Comparison of ENCODE assay signal across 22 cellular contexts in genomic region chrX:109392895-109393294, GRCh38.
DNase-seq lines count a peak whose midpoint lies in the region; ATAC-seq, FAIRE-seq and TF ChIP-seq lines count a peak whose summit lies in the region.
"Had no signal": no experiment of that assay in that cellular context is flagged by ENCODE, and none has a peak within 500 bp of the region (broad histone marks: within the 10 kb centered on the region; RNA-seq: fewer than 3 reads in every experiment).

No MANE protein-coding gene starts in this region.

- H3K9me1 ChIP-seq in IMR-90 (ENCODE audit: insufficient read depth, low read length), result no peaks in the 10 kb centered on the region; the same call in 1 of the 2 replicates

- ATAC-seq in HepG2, result no peak
- no peak for ATAC-seq in right lobe of liver
- no peak for ATAC-seq in IMR-90 (ENCODE audit: low read depth)
- no peak for ATAC-seq in HG02981 (IDR thresholded peaks at IDR 0.05; ENCODE audit: unreplicated experiment)
- ATAC-seq: CD8-positive, alpha-beta T cell had no signal

- H3K14ac ChIP-seq in IMR-90 (replicated peaks; ENCODE audit: low read depth, low read length), result no peak overlapping the region
- no peak overlapping the region for H3K14ac ChIP-seq in H1 (ENCODE audit: insufficient read length)

- no peak overlapping the region for H2BK20ac ChIP-seq in IMR-90 (ENCODE audit: low read depth, low read length)
- H2BK20ac ChIP-seq in H1 (ENCODE audit: low read length), result no peak overlapping the region

- H3K4me2 ChIP-seq in HepG2 (ENCODE audit: low read depth, low read length) (no peak overlapping the region), IMR-90 (ENCODE audit: low read depth, low read length) (no peak overlapping the region), astrocyte (ENCODE audit: low read length) (no peak overlapping the region), H1 (ENCODE audit: insufficient read depth in 1 of 2, low read depth in 2 of 2, low read length in 2 of 2) (no peak overlapping the region)
- H3K4me2 ChIP-seq: BLaER1 treated with 17β-estradiol and CSF1 and Interleukin-3, amounts not matched to agents 10 nM and 100 nM had no signal

- H3K4me1 ChIP-seq in HepG2 (ENCODE audit: insufficient read depth, low read length) (no peaks in the 10 kb centered on the region), right lobe of liver (no peaks in the 10 kb centered on the region), IMR-90 (ENCODE audit: control insufficient read depth, insufficient read depth, low read length) (no peaks in the 10 kb centered on the region), astrocyte (ENCODE audit: insufficient read depth, low read length) (no peaks in the 10 kb centered on the region), H1 (replicated peaks in 1 of 4; ENCODE audit: control insufficient read depth in 3 of 4, insufficient read depth in 4 of 4, low read length in 3 of 4) (no peaks in the 10 kb centered on the region)
- H3K4me1 ChIP-seq: BLaER1 treated with 17β-estradiol and CSF1 and Interleukin-3, amounts not matched to agents 10 nM and 100 nM; Caco-2 had no signal

- H3K23me2 ChIP-seq in H1 (ENCODE audit: low read depth, low read length), result no peaks in the 10 kb centered on the region

- CTCF ChIA-PET in HepG2 (lab: Yijun Ruan, JAX; ENCODE audit: low intra/inter-chr PET ratio, low total read pairs), result no interaction called here
- CTCF ChIA-PET in IMR-90 (lab: Yijun Ruan, JAX), result no interaction called here
- CTCF ChIA-PET in H1 (lab: Charles Lee; ENCODE audit: partially characterized antibody), result interaction anchor here (0.7 to 1.9 kb wide), 3 partner anchors 9 to 694 kb away, joined by 3 to 7 read pairs (median 5); no protein-coding TSS in a partner anchor
- CTCF ChIA-PET in activated CD4-positive, alpha-beta memory T cell treated with anti-CD3 and anti-CD28 coated beads, Interleukin-2, amount 10 ng/mL, durations not matched to agents 7 days and 5 days (lab: Charles Lee), result no interaction called here

- no peak overlapping the region for H4K5ac ChIP-seq in IMR-90 (ENCODE audit: low read depth, low read length)
- no peak overlapping the region for H4K5ac ChIP-seq in H1 (ENCODE audit: insufficient read length, low read depth, low read length)

- H3K9ac ChIP-seq in HepG2 (ENCODE audit: insufficient read depth, low read depth, low read length) (no peak overlapping the region), IMR-90 (ENCODE audit: low read depth, low read length) (no peak overlapping the region), astrocyte (ENCODE audit: low read length) (no peak overlapping the region), H1 (replicated peaks in 1 of 4; ENCODE audit: extremely low read depth in 1 of 4, low read depth in 3 of 4, low read length in 3 of 4) (no peak overlapping the region)
- H3K9ac ChIP-seq: BLaER1 treated with 17β-estradiol and CSF1 and Interleukin-3, amounts not matched to agents 10 nM and 100 nM had no signal

- H4K20me1 ChIP-seq in HepG2 (ENCODE audit: insufficient read depth, low read length) (no peaks in the 10 kb centered on the region), IMR-90 (ENCODE audit: insufficient read depth, low read length) (no peaks in the 10 kb centered on the region), astrocyte (ENCODE audit: insufficient read depth, low read length) (no peaks in the 10 kb centered on the region), H1 (replicated peaks in 1 of 2; ENCODE audit: control insufficient read depth in 1 of 2, insufficient read depth in 2 of 2, low read length in 2 of 2) (no peaks in the 10 kb centered on the region)

- TF ChIP-seq POLR2A in HepG2 (IDR thresholded peaks at IDR 0.05; ENCODE audit: insufficient read depth in 1 of 2, low read depth in 2 of 2, low read length in 2 of 2) (no peak), right lobe of liver (IDR thresholded peaks at IDR 0.05) (no peak), IMR-90 (IDR thresholded peaks at IDR 0.05; ENCODE audit: low read depth, low read length) (no peak), H1 (IDR thresholded peaks at IDR 0.05; ENCODE audit: control extremely low read depth in 1 of 2, low read depth in 2 of 2, low read length in 2 of 2) (no peak)

- H2BK120ac ChIP-seq in IMR-90 (ENCODE audit: low read depth, low read length), result no peak overlapping the region
- no peak overlapping the region for H2BK120ac ChIP-seq in H1 (replicated peaks; ENCODE audit: low read depth, low read length)

- no peak overlapping the region for H3K23ac ChIP-seq in IMR-90 (ENCODE audit: low read depth, low read length)
- no peak overlapping the region for H3K23ac ChIP-seq in H1 (ENCODE audit: insufficient read length)

- BruUV-seq in HepG2 (replicated peaks; lab: Mats Ljungman, UMichigan), result no TSS peak
- BruUV-seq in IMR-90 (replicated peaks; lab: Mats Ljungman, UMichigan), result no TSS peak

- H2AK5ac ChIP-seq in IMR-90 (ENCODE audit: low read depth, low read length), result no peak overlapping the region
- no peak overlapping the region for H2AK5ac ChIP-seq in H1 (ENCODE audit: low read depth, low read length)

- no peak overlapping the region for H3K4ac ChIP-seq in IMR-90 (ENCODE audit: low read depth, low read length)
- H3K4ac ChIP-seq in H1 (replicated peaks; ENCODE audit: insufficient read length, low read depth, low read length), result no peak overlapping the region

- H3K9me3 ChIP-seq in HepG2 (ENCODE audit: low read length) (no peaks in the 10 kb centered on the region), right lobe of liver (no peaks in the 10 kb centered on the region), IMR-90 (ENCODE audit: control insufficient read depth, insufficient read depth, low read length) (no peaks in the 10 kb centered on the region), astrocyte (ENCODE audit: insufficient read depth, low read depth, low read length) (no peaks in the 10 kb centered on the region), H1 (ENCODE audit: insufficient read depth in 2 of 2, low read depth in 1 of 2, low read length in 1 of 2) (no peaks in the 10 kb centered on the region)
- H3K9me3 ChIP-seq: BLaER1 treated with 17β-estradiol and CSF1 and Interleukin-3, amounts not matched to agents 10 nM and 100 nM; Caco-2 had no signal

- no peak overlapping the region for H2AFZ ChIP-seq in HepG2 (ENCODE audit: low read length)
- no peak overlapping the region for H2AFZ ChIP-seq in IMR-90 (replicated peaks; ENCODE audit: low read length, poor library complexity)
- no peak overlapping the region for H2AFZ ChIP-seq in astrocyte (ENCODE audit: low read depth, low read length)
- no peak overlapping the region for H2AFZ ChIP-seq in H1 (ENCODE audit: low read length)

- TF ChIP-seq RAD21 in HepG2 (CRISPR knock-in tag; IDR thresholded peaks at IDR 0.05), result no peak
- TF ChIP-seq RAD21 in IMR-90 (IDR thresholded peaks at IDR 0.05; ENCODE audit: low read length), result no peak
- TF ChIP-seq RAD21 in H1 (IDR thresholded peaks at IDR 0.05 in 1 of 2, conservative IDR thresholded peaks at IDR 0.05 in 1 of 2; ENCODE audit: low read depth in 2 of 2, low read length in 2 of 2), result no peak

- no peak for DNase-seq in HepG2 (ENCODE audit: low spot score)
- no peak for DNase-seq in right lobe of liver
- DNase-seq in IMR-90, result no peak
- DNase-seq in astrocyte (ENCODE audit: low read depth), result no peak
- no peak for DNase-seq in H1 (ENCODE audit: low read depth in 1 of 2, low spot score in 2 of 2)
- DNase-seq in NCI-H69 (lab: John Stamatoyannopoulos, UW), result no peak
- no peak for DNase-seq in activated CD4-positive, alpha-beta memory T cell treated with anti-CD3 and anti-CD28 coated beads, Interleukin-2, amount 10 ng/mL, durations not matched to agents 7 days and 5 days
- DNase-seq: 8988T; AML-193; Caco-2; Calu3; CD4-positive, alpha-beta T cell; CD8-positive, alpha-beta T cell; GF-D8 had no signal

- no peaks in the 10 kb centered on the region for H3K4me1 Mint-ChIP-seq in astrocyte (ENCODE audit: low read depth, unreplicated experiment)
- H3K4me1 Mint-ChIP-seq in activated CD4-positive, alpha-beta memory T cell treated with anti-CD3 and anti-CD28 coated beads, Interleukin-2, amount 10 ng/mL, durations not matched to agents 7 days and 5 days, result no peaks in the 10 kb centered on the region
- H3K4me1 Mint-ChIP-seq: B cell had no signal

- no peaks in the 10 kb centered on the region for H3K27me3 ChIP-seq in HepG2 (ENCODE audit: control insufficient read depth in 1 of 2, insufficient read depth in 2 of 2, low read length in 2 of 2)
- H3K27me3 ChIP-seq in right lobe of liver, result no peaks in the 10 kb centered on the region
- H3K27me3 ChIP-seq in IMR-90 (ENCODE audit: control insufficient read depth, insufficient read depth, low read length), result peaks cover 13% of the 10 kb centered on the region
- no peaks in the 10 kb centered on the region for H3K27me3 ChIP-seq in astrocyte (ENCODE audit: insufficient read depth, low read length)
- no peaks in the 10 kb centered on the region for H3K27me3 ChIP-seq in H1 (replicated peaks in 1 of 4; ENCODE audit: control insufficient read depth in 3 of 4, extremely low read depth in 1 of 4, insufficient read depth in 3 of 4, low read length in 3 of 4)

- H3K18ac ChIP-seq in IMR-90 (ENCODE audit: low read depth, low read length) (no peak overlapping the region), H1 (ENCODE audit: extremely low read depth, low read length) (no peak overlapping the region)

- FAIRE-seq in HepG2 (lab: Jason Lieb, UNC), result no peak
- FAIRE-seq in astrocyte (lab: Jason Lieb, UNC), result peak; percentile 43
- no peak for FAIRE-seq in H1 (lab: Jason Lieb, UNC)
- FAIRE-seq: A204.1, D721Med, G401.6, GM12891 had no signal

- no peak overlapping the region for H2BK15ac ChIP-seq in IMR-90 (ENCODE audit: low read depth, low read length)
- H2BK15ac ChIP-seq in H1 (ENCODE audit: low read length), result no peak overlapping the region

- no peak overlapping the region for H3K27ac ChIP-seq in HepG2 (ENCODE audit: extremely low read length, insufficient read depth, low read length)
- H3K27ac ChIP-seq in right lobe of liver, result no peak overlapping the region
- H3K27ac ChIP-seq in IMR-90 (ENCODE audit: insufficient read depth, low read length), result no peak overlapping the region
- no peak overlapping the region for H3K27ac ChIP-seq in astrocyte (ENCODE audit: low read depth, low read length)
- H3K27ac ChIP-seq in H1 (ENCODE audit: low read depth, low read length), result no peak overlapping the region
- H3K27ac ChIP-seq: BLaER1 treated with 17β-estradiol and CSF1 and Interleukin-3, amounts not matched to agents 10 nM and 100 nM; C4-2B had no signal

- TF ChIP-seq EP300 in HepG2 (IDR thresholded peaks at IDR 0.05; ENCODE audit: low read depth in 2 of 2, low read length in 2 of 2), result no peak
- no peak for TF ChIP-seq EP300 in HepG2 (CRISPR knock-in tag; IDR thresholded peaks at IDR 0.05; ENCODE audit: borderline replicate concordance)
- TF ChIP-seq EP300 in H1 (IDR thresholded peaks at IDR 0.05; ENCODE audit: borderline replicate concordance in 1 of 2, low read depth in 2 of 2, low read length in 2 of 2), result no peak

- no peaks in the 10 kb centered on the region for H3K36me3 Mint-ChIP-seq in astrocyte (ENCODE audit: low read depth, unreplicated experiment)
- H3K36me3 Mint-ChIP-seq in activated CD4-positive, alpha-beta memory T cell treated with anti-CD3 and anti-CD28 coated beads, Interleukin-2, amount 10 ng/mL, durations not matched to agents 7 days and 5 days (ENCODE audit: low read depth), result no peaks in the 10 kb centered on the region
- H3K36me3 Mint-ChIP-seq: CD8-positive, alpha-beta T cell had no signal

- no peak overlapping the region for H2AK9ac ChIP-seq in IMR-90 (replicated peaks; ENCODE audit: low read depth, low read length, poor library complexity)

- dilution Hi-C loops in IMR-90 (cut with HindIII; ENCODE audit: low sequenced_read_pairs, unreplicated experiment), result no loop called here

- H3K36me3 ChIP-seq in HepG2 (replicated peaks in 1 of 2; ENCODE audit: control insufficient read depth in 1 of 2, insufficient read depth in 2 of 2, low read length in 2 of 2) (no peaks in the 10 kb centered on the region), right lobe of liver (no peaks in the 10 kb centered on the region), IMR-90 (ENCODE audit: control insufficient read depth, insufficient read depth, low read length) (no peaks in the 10 kb centered on the region), astrocyte (ENCODE audit: insufficient read depth, low read length) (no peaks in the 10 kb centered on the region), H1 (ENCODE audit: control insufficient read depth in 2 of 4, insufficient read depth in 4 of 4, low read length in 3 of 4) (no peaks in the 10 kb centered on the region)
- H3K36me3 ChIP-seq: BLaER1 treated with 17β-estradiol and CSF1 and Interleukin-3, amounts not matched to agents 10 nM and 100 nM had no signal

- H2BK12ac ChIP-seq in H1 (ENCODE audit: low read depth, low read length), result no peak overlapping the region

- POLR2A ChIA-PET in HepG2 (lab: Yijun Ruan, JAX) (no interaction called here), IMR-90 (lab: Charles Lee; ENCODE audit: unreplicated experiment) (no interaction called here), H1 (lab: Charles Lee; ENCODE audit: partially characterized antibody) (no interaction called here)
- POLR2A ChIA-PET in activated CD4-positive, alpha-beta memory T cell treated with anti-CD3 and anti-CD28 coated beads, Interleukin-2, amount 10 ng/mL, durations not matched to agents 7 days and 5 days (lab: Charles Lee), result no interaction called here

- no peak overlapping the region for H3K4me3 Mint-ChIP-seq in astrocyte (ENCODE audit: unreplicated experiment)
- no peak overlapping the region for H3K4me3 Mint-ChIP-seq in activated CD4-positive, alpha-beta memory T cell treated with anti-CD3 and anti-CD28 coated beads, Interleukin-2, amount 10 ng/mL, durations not matched to agents 7 days and 5 days
- H3K4me3 Mint-ChIP-seq: B cell; CD4-positive, alpha-beta T cell; CD8-positive, alpha-beta T cell had no signal

- H2BK5ac ChIP-seq in IMR-90 (ENCODE audit: low read depth, low read length, poor library complexity, severe bottlenecking) (no peak overlapping the region), H1 (ENCODE audit: low read depth, low read length) (no peak overlapping the region)

- 2% methylated on average over 4 of the region's 5 CpGs for WGBS in HepG2 (ENCODE audit: low lambda C conversion rate)
- 50% methylated on average over 5 of the region's 5 CpGs for WGBS in right lobe of liver (ENCODE audit: insufficient coverage, low coverage, low lambda C conversion rate, missing lambda C conversion rate)
- WGBS in IMR-90 (ENCODE audit: extremely low coverage in 2 of 2, insufficient read length in 1 of 2), 2 experiments, result no CpG with 5 or more reads among the region's 5 CpGs
- 87% methylated on average over 5 of the region's 5 CpGs; no CpG with 5 or more reads in 1 of the 2 experiments for WGBS in H1 (ENCODE audit: extremely low coverage in 1 of 2, insufficient coverage in 1 of 2, insufficient read length in 1 of 2, insufficient replicate concordance in 2 of 2, low coverage in 1 of 2, low lambda C conversion rate in 2 of 2, missing lambda C conversion rate in 1 of 2), 2 experiments

- in situ Hi-C loops in HepG2 (cut with HindIII; ENCODE audit: extremely low pct_ligation_motif_present, low pct_unique_long_range_greater_than_20kb) (no loop called here), IMR-90 (cut with MboI; ENCODE audit: low sequenced_read_pairs) (no loop called here)

- H3K79me1 ChIP-seq in IMR-90 (ENCODE audit: low read depth in 1 of 2, low read length in 2 of 2) (no peaks in the 10 kb centered on the region), H1 (ENCODE audit: low read depth, low read length) (no peaks in the 10 kb centered on the region)

- intact Hi-C loops in HepG2 (cut with micrococcal nuclease; ENCODE audit: unreplicated experiment), result no loop called here
- intact Hi-C loops in right lobe of liver (cut with DNase I), result no loop called here
- intact Hi-C loops in IMR-90 (cut with micrococcal nuclease), result no loop called here

- no peak overlapping the region for H3K4me3 ChIP-seq in HepG2 (replicated peaks in 1 of 3; ENCODE audit: insufficient read depth in 1 of 3, low read depth in 2 of 3, low read length in 3 of 3)
- H3K4me3 ChIP-seq in right lobe of liver, result no peak overlapping the region
- H3K4me3 ChIP-seq in IMR-90 (ENCODE audit: insufficient read depth, low read depth, low read length), result no peak overlapping the region
- H3K4me3 ChIP-seq in astrocyte (ENCODE audit: insufficient read depth, low read depth, low read length), result no peak overlapping the region
- no peak overlapping the region for H3K4me3 ChIP-seq in H1 (ENCODE audit: extremely low read depth in 1 of 4, insufficient read depth in 2 of 4, low read depth in 3 of 4, low read length in 4 of 4)
- H3K4me3 ChIP-seq: BLaER1 treated with 17β-estradiol and CSF1 and Interleukin-3, amounts not matched to agents 10 nM and 100 nM had no signal

- no peaks in the 10 kb centered on the region for H3K9me3 Mint-ChIP-seq in astrocyte (ENCODE audit: unreplicated experiment)
- H3K9me3 Mint-ChIP-seq in activated CD4-positive, alpha-beta memory T cell treated with anti-CD3 and anti-CD28 coated beads, Interleukin-2, amount 10 ng/mL, durations not matched to agents 7 days and 5 days, result no peaks in the 10 kb centered on the region
- H3K9me3 Mint-ChIP-seq: CD4-positive, alpha-beta T cell; CD8-positive, alpha-beta T cell had no signal

- H3K27me3 Mint-ChIP-seq in astrocyte (ENCODE audit: low read depth, unreplicated experiment), result no peaks in the 10 kb centered on the region
- peaks cover under 1% of the 10 kb centered on the region for H3K27me3 Mint-ChIP-seq in activated CD4-positive, alpha-beta memory T cell treated with anti-CD3 and anti-CD28 coated beads, Interleukin-2, amount 10 ng/mL, durations not matched to agents 7 days and 5 days
- H3K27me3 Mint-ChIP-seq: CD4-positive, alpha-beta T cell had no signal

- H4K8ac ChIP-seq in IMR-90 (ENCODE audit: low read depth in 2 of 2, low read length in 2 of 2) (no peak overlapping the region), H1 (ENCODE audit: extremely low read depth, insufficient read depth, low read length) (no peak overlapping the region)

- H4K91ac ChIP-seq in IMR-90 (ENCODE audit: insufficient read depth, low read depth, low read length), result no peak overlapping the region
- no peak overlapping the region for H4K91ac ChIP-seq in H1 (replicated peaks; ENCODE audit: insufficient read length, low read length)

- H3K27ac Mint-ChIP-seq in astrocyte (ENCODE audit: unreplicated experiment), result no peak overlapping the region
- no peak overlapping the region for H3K27ac Mint-ChIP-seq in activated CD4-positive, alpha-beta memory T cell treated with anti-CD3 and anti-CD28 coated beads, Interleukin-2, amount 10 ng/mL, durations not matched to agents 7 days and 5 days
- H3K27ac Mint-ChIP-seq: B cell; CD4-positive, alpha-beta T cell; CD8-positive, alpha-beta T cell had no signal

- H3K56ac ChIP-seq in IMR-90 (ENCODE audit: extremely low read depth, insufficient read depth, low read length), result no peak overlapping the region
- H3K56ac ChIP-seq in H1 (replicated peaks; ENCODE audit: insufficient read length, low read depth, low read length), result no peak overlapping the region

- TF ChIP-seq CTCF in HepG2 (CRISPR knock-in tag; IDR thresholded peaks at IDR 0.05) (no peak), right lobe of liver (IDR thresholded peaks at IDR 0.05) (no peak), IMR-90 (conservative IDR thresholded peaks at IDR 0.05; ENCODE audit: low read depth, low read length) (no peak), astrocyte (IDR thresholded peaks at IDR 0.05; ENCODE audit: insufficient read depth, low read depth, low read length) (no peak), H1 (IDR thresholded peaks at IDR 0.05; ENCODE audit: control extremely low read depth in 1 of 3, insufficient read depth in 1 of 3, low read depth in 1 of 3, low read length in 3 of 3) (no peak)

- H3K79me2 ChIP-seq in HepG2 (ENCODE audit: insufficient read depth, low read length) (no peaks in the 10 kb centered on the region), astrocyte (ENCODE audit: insufficient read depth, low read length) (no peaks in the 10 kb centered on the region), H1 (ENCODE audit: control insufficient read depth in 1 of 2, insufficient read depth in 2 of 2, low read length in 2 of 2) (no peaks in the 10 kb centered on the region)

Comparison
In these comparisons a context has a peak if more than half of its experiments do, and no peak if none do; other contexts are left out.
1. Of the 41 proteins assayed by ChIP-seq in both HepG2 and H1: peak only in HepG2: none; only in H1: none; in both: MAFK; in neither: 40.